8 cellular contexts compared by ENCODE assay signal in the genomic region with DNA sequence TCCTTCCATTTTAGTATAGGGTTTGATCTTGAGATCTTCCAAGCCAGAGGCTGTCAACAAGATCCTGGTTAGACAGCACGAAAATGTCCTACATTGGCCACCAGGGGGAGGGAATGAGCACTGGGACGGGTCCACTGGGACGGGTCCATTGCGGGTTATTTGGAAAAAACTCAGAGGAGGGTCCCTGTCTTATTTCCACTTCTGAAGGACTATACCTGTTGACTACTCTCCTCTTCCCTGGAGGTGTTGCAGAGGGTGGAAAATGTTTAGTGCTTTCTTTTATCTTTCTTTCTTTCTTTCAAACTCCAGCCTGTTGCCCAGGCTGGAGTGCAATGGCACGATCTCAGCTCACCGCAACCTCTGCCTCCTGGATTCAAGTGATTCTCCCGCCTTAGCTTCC. TPM values are rescaled to one million over a fixed set of nuclear protein-coding genes. Genes with fewer than 3 reads are reported as not detected.
DNase-seq lines count a peak whose midpoint lies in the region; ATAC-seq, FAIRE-seq and TF ChIP-seq lines count a peak whose summit lies in the region.

No MANE protein-coding gene starts in this region.

- H3K36me3 ChIP-seq in BJ (ENCODE audit: control insufficient read depth, insufficient read depth, low read length), result no peaks in the 10 kb centered on the region
- H3K36me3 ChIP-seq in hepatocyte (replicated peaks; ENCODE audit: insufficient read depth, low read depth), result no peaks in the 10 kb centered on the region

- no peak overlapping the region for H3K4me2 ChIP-seq in hepatocyte

- CTCF ChIA-PET in BJ (lab: Yijun Ruan, JAX), result interaction anchor here (0.7 to 23.7 kb wide), 13 partner anchors 9 to 186 kb away, joined by 3 to 719 read pairs (median 7); a partner anchor contains a TSS

- peak; percentile 15 for FAIRE-seq in H54 (lab: Jason Lieb, UNC)

- H3K4me1 Mint-ChIP-seq in activated naive CD8-positive, alpha-beta T cell treated with anti-CD3 and anti-CD28 coated beads, Interleukin-2, amount 50 U/mL, for 24 hours, result peaks cover 15% of the 10 kb centered on the region

- TF ChIP-seq POLR2A in H54 (IDR thresholded peaks at IDR 0.05; ENCODE audit: low read depth, low read length), result no peak

- H3K4me3 Mint-ChIP-seq in activated naive CD8-positive, alpha-beta T cell treated with anti-CD3 and anti-CD28 coated beads, Interleukin-2, amount 50 U/mL, for 24 hours, result no peak overlapping the region

- H2AFZ ChIP-seq in hepatocyte, result no peak overlapping the region

- H3K9me3 Mint-ChIP-seq in activated naive CD8-positive, alpha-beta T cell treated with anti-CD3 and anti-CD28 coated beads, Interleukin-2, amount 50 U/mL, for 24 hours, result no peaks in the 10 kb centered on the region

- H3K9me3 ChIP-seq in hepatocyte (ENCODE audit: low read depth), result no peaks in the 10 kb centered on the region

- peak; percentile 81 for TF ChIP-seq CTCF in BJ (IDR thresholded peaks at IDR 0.05; ENCODE audit: insufficient read depth, low read depth, low read length)
- TF ChIP-seq CTCF in hepatocyte (IDR thresholded peaks at IDR 0.05; ENCODE audit: poor library complexity), result peak; percentile 48

- H3K9me2 ChIP-seq in hepatocyte (replicated peaks; ENCODE audit: insufficient read depth), result no peaks in the 10 kb centered on the region

- no peaks in the 10 kb centered on the region for H3K36me3 Mint-ChIP-seq in activated naive CD8-positive, alpha-beta T cell treated with anti-CD3 and anti-CD28 coated beads, Interleukin-2, amount 50 U/mL, for 24 hours (ENCODE audit: low read depth)

- peaks cover 1% of the 10 kb centered on the region for H3K4me1 ChIP-seq in hepatocyte (ENCODE audit: insufficient read depth)

- 32% methylated on average over 7 of the region's 7 CpGs for WGBS in hepatocyte (ENCODE audit: low lambda C conversion rate, missing lambda C conversion rate)

- peak; percentile 42 for ATAC-seq in activated naive CD8-positive, alpha-beta T cell treated with anti-CD3 and anti-CD28 coated beads, Interleukin-2, amount 50 U/mL, for 24 hours
- no peak for ATAC-seq in GM19467 (IDR thresholded peaks at IDR 0.05; ENCODE audit: unreplicated experiment)

- H3K27me3 ChIP-seq in BJ (ENCODE audit: control insufficient read depth, insufficient read depth, low read length) (peaks cover 12% of the 10 kb centered on the region), hepatocyte (peaks cover 13% of the 10 kb centered on the region)

- H3K27ac Mint-ChIP-seq in activated naive CD8-positive, alpha-beta T cell treated with anti-CD3 and anti-CD28 coated beads, Interleukin-2, amount 50 U/mL, for 24 hours, result no peak overlapping the region

- DNase-seq in BJ (ENCODE audit: low read depth) (no peak), H54 (ENCODE audit: insufficient read length, low spot score) (peak; percentile 79), SHP77 (lab: John Stamatoyannopoulos, UW) (peak; percentile 59 to 69), hepatocyte (ENCODE audit: low spot score) (peak; percentile 63), NCI-H226 (no peak)
- peak; percentile 63 for DNase-seq in activated naive CD8-positive, alpha-beta T cell treated with anti-CD3 and anti-CD28 coated beads, Interleukin-2, amount 50 U/mL, for 24 hours
- peak; percentile 17 to 33 (median 29) for DNase-seq in stimulated activated CD4-positive, alpha-beta T cell treated with anti-CD3 and anti-CD28 coated beads, Interleukin-1b, Interleukin-23, amount 100 ng/mL, for 24 hours (ENCODE audit: low read depth in 4 of 4, low spot score in 1 of 4)

- H3K79me2 ChIP-seq in hepatocyte, result no peaks in the 10 kb centered on the region

- no peak overlapping the region for H3K4me3 ChIP-seq in BJ (ENCODE audit: low read depth, low read length)
- H3K4me3 ChIP-seq in hepatocyte, result no peak overlapping the region

- H3K27ac ChIP-seq in hepatocyte, result no peak overlapping the region

- H4K20me1 ChIP-seq in hepatocyte (ENCODE audit: insufficient read depth, poor library complexity, severe bottlenecking), result no peaks in the 10 kb centered on the region

- H3K27me3 Mint-ChIP-seq in activated naive CD8-positive, alpha-beta T cell treated with anti-CD3 and anti-CD28 coated beads, Interleukin-2, amount 50 U/mL, for 24 hours, result peaks cover 52% of the 10 kb centered on the region

- POLR2A ChIA-PET in BJ (lab: Charles Lee), result interaction anchor here (0.6 kb wide), 1 partner anchor 65 kb away, joined by 4 read pairs; no protein-coding TSS in a partner anchor

RNA-seq across cellular contexts. Expression of a gene that starts 2.5 kb away (rescaled TPM):
- polyA plus RNA-seq in BJ (2011; rRNA removed), result 0.02 TPM in 1 of 2 replicates, not detected in the other
- not detected in 2 replicates for polyA minus RNA-seq in BJ (2011; rRNA and poly(A)+ RNA removed)
- total RNA-seq in hepatocyte, result 0.28 and 0.30 TPM in 2 replicates
- not detected in 2 replicates for polyA plus RNA-seq in hepatocyte

RNA-seq across cellular contexts. Expression of a gene that starts 16.3 kb away (rescaled TPM):
- 108 and 137 TPM in 2 replicates for polyA plus RNA-seq in BJ (2011; rRNA removed)
- 70.6 and 73.6 TPM in 2 replicates for polyA minus RNA-seq in BJ (2011; rRNA and poly(A)+ RNA removed)
- 68.8 and 76.3 TPM in 2 replicates for total RNA-seq in hepatocyte
- 63.4 and 79.2 TPM in 2 replicates for polyA plus RNA-seq in hepatocyte

Comparison
In these comparisons a context has a peak if more than half of its experiments do, and no peak if none do; other contexts are left out.
1. DNase-seq: peak in H54 (single experiment), SHP77 (2 of 2), activated naive CD8-positive, alpha-beta T cell treated with anti-CD3 and anti-CD28 coated beads, Interleukin-2, amount 50 U/mL, for 24 hours (single experiment), hepatocyte (single experiment) and stimulated activated CD4-positive, alpha-beta T cell treated with anti-CD3 and anti-CD28 coated beads, Interleukin-1b, Interleukin-23, amount 100 ng/mL, for 24 hours (4 of 4); none in BJ (single experiment) and NCI-H226 (single experiment).